8 cellular contexts compared by ENCODE assay signal in the genomic region with DNA sequence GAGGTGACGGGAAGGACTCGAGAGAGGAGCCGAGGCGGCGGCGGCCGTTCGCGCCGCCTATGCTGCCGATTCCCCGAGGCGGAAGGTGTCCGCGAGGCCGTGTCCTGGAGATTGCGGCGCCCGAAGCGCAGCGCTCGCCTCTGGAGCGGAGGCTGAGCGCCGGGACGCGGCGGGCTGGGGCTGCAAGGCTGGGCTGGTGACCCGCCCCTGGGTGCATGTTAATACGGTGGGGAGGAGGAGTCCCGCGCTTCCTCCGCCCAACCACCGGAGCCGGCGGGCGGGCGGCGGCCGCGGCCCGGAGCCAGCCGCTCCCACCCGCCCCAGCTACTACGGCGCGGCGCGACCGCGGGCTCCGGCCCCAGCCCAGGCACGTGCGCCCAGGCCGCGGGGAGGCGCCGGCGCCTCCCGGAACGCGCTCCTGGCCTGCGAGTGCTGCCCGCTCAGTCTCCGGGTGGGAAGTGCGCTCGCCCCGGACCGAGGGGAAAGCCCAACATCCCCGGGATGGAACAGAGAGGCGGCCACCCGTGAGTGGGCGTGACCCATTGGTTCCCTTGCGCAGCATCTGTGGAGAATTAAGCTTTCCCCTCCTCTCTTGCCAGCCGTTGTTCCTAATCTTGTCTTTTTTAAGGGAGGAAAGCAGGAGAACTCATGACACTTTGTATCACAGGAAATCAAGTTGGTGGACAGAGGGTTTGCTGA. TPM values are rescaled to one million over a fixed set of nuclear protein-coding genes. Genes with fewer than 3 reads are reported as not detected.
A peak's percentile ranks its signal among the peaks of the same experiment; 100 is the strongest.
DNase-seq lines count a peak whose midpoint lies in the region; ATAC-seq and TF ChIP-seq lines count a peak whose summit lies in the region.

A gene (minus strand): TSS at position 195 of the 699 bp plus-strand sequence.

- H3K4me3 ChIP-seq in left ventricle myocardium inferior (peak within 1 kb of the TSS; percentile 58), retinal pigment epithelial cell (ENCODE audit: low read length) (peak within 1 kb of the TSS; percentile 45)

- H3K4me1 Mint-ChIP-seq in T-helper 2 cell treated with Interferon-gamma antibody and Interleukin-4, amounts not matched to agents 5 μg/mL and 100 μg/mL, for 36 hours (ENCODE audit: low read depth): no peaks in the 10 kb centered on the region

- H3K4me3 Mint-ChIP-seq in T-helper 2 cell treated with Interferon-gamma antibody and Interleukin-4, amounts not matched to agents 5 μg/mL and 100 μg/mL, for 36 hours: peak within 1 kb of the TSS; percentile 45

- peaks cover 13% of the 10 kb centered on the region for H3K9me3 Mint-ChIP-seq in T-helper 2 cell treated with Interferon-gamma antibody and Interleukin-4, amounts not matched to agents 5 μg/mL and 100 μg/mL, for 36 hours

- peaks cover 19% of the 10 kb centered on the region for H3K4me1 ChIP-seq in left ventricle myocardium inferior

- no peaks in the 10 kb centered on the region for H3K36me3 ChIP-seq in left ventricle myocardium inferior

- no peak within 1 kb of the TSS for H3K27ac Mint-ChIP-seq in T-helper 2 cell treated with Interferon-gamma antibody and Interleukin-4, amounts not matched to agents 5 μg/mL and 100 μg/mL, for 36 hours

- H3K27me3 ChIP-seq in left ventricle myocardium inferior (ENCODE audit: low read depth): peaks cover 82% of the 10 kb centered on the region

- peaks cover 2% of the 10 kb centered on the region for H3K36me3 Mint-ChIP-seq in T-helper 2 cell treated with Interferon-gamma antibody and Interleukin-4, amounts not matched to agents 5 μg/mL and 100 μg/mL, for 36 hours (ENCODE audit: low read depth)

- H3K27ac ChIP-seq in left ventricle myocardium inferior (replicated peaks): no peak within 1 kb of the TSS

- no peak for DNase-seq in T-helper 2 cell treated with Interferon-gamma antibody and Interleukin-4, amounts not matched to agents 5 μg/mL and 100 μg/mL, for 36 hours (ENCODE audit: low spot score)
- no peak for DNase-seq in left ventricle myocardium inferior
- no peak for DNase-seq in retinal pigment epithelial cell (ENCODE audit: low read depth)
- no peak for DNase-seq in AG08396 (ENCODE audit: low spot score)
- DNase-seq in SIG-M5 (lab: John Stamatoyannopoulos, UW): no peak

- peaks cover 25% of the 10 kb centered on the region for H3K27me3 Mint-ChIP-seq in T-helper 2 cell treated with Interferon-gamma antibody and Interleukin-4, amounts not matched to agents 5 μg/mL and 100 μg/mL, for 36 hours (ENCODE audit: low read depth)

- intact Hi-C loops in left ventricle myocardium inferior (cut with micrococcal nuclease): no loop called here

- ATAC-seq in GM18498 (IDR thresholded peaks at IDR 0.05; ENCODE audit: unreplicated experiment): peak; percentile 75
- peak; percentile 74 for ATAC-seq in HG02610 (IDR thresholded peaks at IDR 0.05; ENCODE audit: unreplicated experiment)
- no peak for ATAC-seq in GM18909 (IDR thresholded peaks at IDR 0.05; ENCODE audit: poor library complexity, unreplicated experiment)

- no peak for TF ChIP-seq CTCF in left ventricle myocardium inferior (IDR thresholded peaks at IDR 0.05; ENCODE audit: borderline replicate concordance)
- no peak for TF ChIP-seq CTCF in retinal pigment epithelial cell (conservative IDR thresholded peaks at IDR 0.05; ENCODE audit: low read depth, low read length)

- peaks cover 6% of the 10 kb centered on the region for H3K9me3 ChIP-seq in left ventricle myocardium inferior (replicated peaks)

RNA-seq across cellular contexts. Expression of the gene that starts here (rescaled TPM):
- total RNA-seq in left ventricle myocardium inferior: 0.05 TPM
